8 cellular contexts compared by ENCODE assay signal in the genomic region with DNA sequence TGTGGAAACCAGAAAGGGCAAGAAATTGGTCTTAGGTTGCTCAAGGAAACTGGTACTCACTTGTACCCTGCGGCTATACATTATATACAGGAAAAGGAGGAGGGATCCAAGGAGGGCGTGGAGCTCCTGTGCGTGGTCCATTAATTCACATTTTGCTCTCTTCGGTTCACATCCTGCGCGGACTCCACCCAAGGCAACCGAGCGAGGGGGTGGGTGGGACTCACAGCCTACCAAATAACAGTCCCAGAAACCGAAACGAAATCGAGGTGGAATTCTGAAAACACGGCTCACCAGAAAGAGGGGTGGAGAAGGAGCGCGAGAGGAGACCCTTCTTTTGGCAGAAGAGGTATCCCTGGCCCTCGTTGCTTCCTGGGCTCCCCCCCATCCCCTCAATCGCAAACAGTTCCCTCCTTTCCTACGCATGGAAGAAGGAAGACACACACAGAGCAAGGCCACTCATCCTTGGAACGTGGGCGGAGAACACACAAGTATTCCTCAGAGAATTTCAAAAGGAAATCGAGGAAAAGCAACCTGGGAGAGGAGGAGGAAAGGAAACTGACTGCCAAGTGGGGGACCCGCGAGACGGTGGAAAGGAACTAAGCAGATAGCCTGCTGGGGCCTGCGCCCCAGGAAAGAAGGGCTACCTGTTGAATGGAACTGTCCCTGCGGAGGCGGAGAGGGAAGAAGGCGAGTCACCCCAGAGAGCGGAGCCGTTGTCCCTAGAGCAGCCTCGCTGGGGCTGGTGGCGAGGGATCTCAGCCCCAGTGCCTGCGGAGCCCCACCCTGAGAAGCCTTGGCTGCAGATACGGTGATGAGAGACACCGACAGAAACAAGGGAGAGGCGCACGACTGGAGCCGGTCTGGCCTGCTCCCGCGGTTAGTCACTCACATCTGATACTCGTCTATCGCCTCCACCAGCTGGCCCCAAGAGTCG. TPM values are rescaled to one million over a fixed set of nuclear protein-coding genes. Genes with fewer than 3 reads are reported as not detected.
A peak's percentile ranks its signal among the peaks of the same experiment; 100 is the strongest.
DNase-seq lines count a peak whose midpoint lies in the region; ATAC-seq and TF ChIP-seq lines count a peak whose summit lies in the region.

No MANE protein-coding gene starts in this region.

- intact Hi-C loops in right cardiac atrium (cut with DNase I), result loop anchor here in 1 of 4 donors (10.0 kb wide), 1 partner anchor 67 kb away; no protein-coding TSS in a partner anchor

- under 1% methylated on average over 42 of the region's 42 CpGs for WGBS in right cardiac atrium

- no peak for TF ChIP-seq CTCF in GM12865 (IDR thresholded peaks at IDR 0.05; ENCODE audit: insufficient read depth, low read depth, low read length, missing control alignments)

- no peaks in the 10 kb centered on the region for H3K4me1 ChIP-seq in right cardiac atrium (ENCODE audit: control insufficient read depth, insufficient read depth, low read length)

- no peaks in the 10 kb centered on the region for H3K9me3 ChIP-seq in right cardiac atrium (ENCODE audit: control insufficient read depth, low read length)

- H3K27ac ChIP-seq in right cardiac atrium (ENCODE audit: low read length), result peak overlapping the region; percentile 91

- ATAC-seq in HG02588 (IDR thresholded peaks at IDR 0.05; ENCODE audit: unreplicated experiment) (peak; percentile 28), right cardiac atrium (peak; percentile 53 to 68)

- DNase-seq in GM12865 (ENCODE audit: low read depth), result peak; percentile 69
- peak; percentile 39 for DNase-seq in MV-4-11 (lab: John Stamatoyannopoulos, UW)
- DNase-seq in T-helper 2 cell, result peak; percentile 18 to 78 (median 51)
- DNase-seq in amygdala (lab: John Stamatoyannopoulos, UW), result peak in 43 of 56 donors; percentile 5 to 69 (median 37)
- DNase-seq in right cardiac atrium, result peak; percentile 74 to 86 (median 76)
- peak; percentile 57 for DNase-seq in renal cortical epithelial cell (ENCODE audit: low read depth)
- DNase-seq in cerebellar nuclear complex (lab: John Stamatoyannopoulos, UW), result no peak

- H3K4me3 ChIP-seq in GM12865 (ENCODE audit: low read depth, low read length), result peak overlapping the region; percentile 100
- peak overlapping the region; percentile 72 for H3K4me3 ChIP-seq in right cardiac atrium (ENCODE audit: low read length)

- H3K27me3 ChIP-seq in right cardiac atrium (ENCODE audit: control insufficient read depth, insufficient read depth), result no peaks in the 10 kb centered on the region

RNA-seq across cellular contexts. Expression of a gene that starts 0.7 kb away (rescaled TPM):
- total RNA-seq in right cardiac atrium (10 to 100 TPM; 65.0 to 75.9 (median 66.1) TPM), renal cortical epithelial cell (65.3 and 122 TPM in 2 replicates)
- polyA plus RNA-seq in right cardiac atrium, result 48.5 TPM

RNA-seq across cellular contexts. Expression of a gene that starts 0.8 kb away (rescaled TPM):
- 10 to 100 TPM; 25.2 to 29.6 (median 28.2) TPM for total RNA-seq in right cardiac atrium
- 12.7 TPM for polyA plus RNA-seq in right cardiac atrium
- total RNA-seq in renal cortical epithelial cell, result 75.5 and 76.3 TPM in 2 replicates

RNA-seq across cellular contexts. Expression of a gene that starts 25.4 kb away (rescaled TPM):
- total RNA-seq in right cardiac atrium, result under 1 TPM in 1 of 4 donors, not detected in 3; 0.28 TPM
- polyA plus RNA-seq in right cardiac atrium, result 0.14 TPM
- not detected in 2 replicates for total RNA-seq in renal cortical epithelial cell

Comparison
In these comparisons a context has a peak if more than half of its experiments do, and no peak if none do; other contexts are left out.
1. DNase-seq: peak in GM12865 (single experiment), MV-4-11 (single experiment), T-helper 2 cell (5 of 5), amygdala (43 of 56), right cardiac atrium (3 of 3) and renal cortical epithelial cell (single experiment); none in cerebellar nuclear complex (0 of 2).